ENCODE assay signal across 35 cellular contexts in the genomic region with DNA sequence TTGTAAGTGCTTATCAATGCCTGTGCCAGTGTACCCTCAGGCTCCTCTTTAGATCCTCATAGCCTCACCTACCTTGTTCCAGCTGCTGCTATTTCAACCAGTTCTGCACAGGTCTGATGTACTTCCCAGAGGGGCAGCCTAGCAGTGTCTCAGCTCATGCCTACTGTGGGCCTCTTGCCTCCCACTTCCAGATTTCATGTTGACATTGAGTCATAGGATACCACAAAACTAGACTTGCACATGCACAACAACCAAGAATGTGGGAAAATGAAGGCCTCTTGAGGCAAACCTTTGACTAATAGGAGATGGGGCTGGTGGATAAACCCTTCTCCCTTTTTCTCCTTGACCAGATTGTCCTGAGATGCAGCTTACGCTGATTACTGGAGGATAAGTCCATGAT. TPM values are rescaled to one million over a fixed set of nuclear protein-coding genes. Genes with fewer than 3 reads are reported as not detected.
DNase-seq lines count a peak whose midpoint lies in the region; ATAC-seq and TF ChIP-seq lines count a peak whose summit lies in the region.
"Had no signal": no experiment of that assay in that cellular context is flagged by ENCODE, and none has a peak within 500 bp of the region (broad histone marks: within the 10 kb centered on the region; RNA-seq: fewer than 3 reads in every experiment).

No MANE protein-coding gene starts in this region.

- no peak overlapping the region for H3K9ac ChIP-seq in PC-3 (ENCODE audit: low read length)

- POLR2A ChIA-PET in PC-3 (lab: Charles Lee; ENCODE audit: unreplicated experiment): interaction anchor here (0.5 kb wide), 1 partner anchor 31 kb away, joined by 4 read pairs; no protein-coding TSS in a partner anchor
- POLR2A ChIA-PET in CD4-positive, alpha-beta T cell (lab: Charles Lee): no interaction called here

- no peaks in the 10 kb centered on the region for H3K27me3 Mint-ChIP-seq in activated T-cell treated with anti-CD3 and anti-CD28 coated beads, Interleukin-2, amount 50 U/mL, for 72 hours (ENCODE audit: low read depth)
- peaks cover 4% of the 10 kb centered on the region for H3K27me3 Mint-ChIP-seq in CD4-positive, alpha-beta T cell
- H3K27me3 Mint-ChIP-seq: IgD-negative memory B cell had no signal

- no peak overlapping the region for H3K4me3 Mint-ChIP-seq in activated T-cell treated with anti-CD3 and anti-CD28 coated beads, Interleukin-2, amount 50 U/mL, for 72 hours
- no peak overlapping the region for H3K4me3 Mint-ChIP-seq in CD4-positive, alpha-beta T cell
- H3K4me3 Mint-ChIP-seq: activated CD4-positive, alpha-beta T cell treated with anti-CD3 and anti-CD28 coated beads, Interleukin-2, amount 10 ng/mL, durations not matched to agents 7 days and 5 days; activated naive CD4-positive, alpha-beta T cell treated with anti-CD3 and anti-CD28 coated beads for 36 hours; activated T-cell treated with anti-CD3 and anti-CD28 coated beads, Interleukin-2, amount 50 U/mL, for 4 hours; GM23338; HFFc6; IgD-negative memory B cell; mesothelial cell of epicardium; naive B cell had no signal

- TF ChIP-seq POLR2A in uterus (IDR thresholded peaks at IDR 0.05): no peak

- TF ChIP-seq CTCF in PC-3 (conservative IDR thresholded peaks at IDR 0.05; ENCODE audit: low read depth, low read length) (no peak), epithelial cell of esophagus (IDR thresholded peaks at IDR 0.05; ENCODE audit: insufficient read depth, low read depth, low read length, missing control alignments) (no peak), uterus (IDR thresholded peaks at IDR 0.05) (no peak)
- TF ChIP-seq CTCF in CD4-positive, alpha-beta T cell (IDR thresholded peaks at IDR 0.05): no peak

- H3K36me3 ChIP-seq in PC-3 (ENCODE audit: low read depth, low read length) (no peaks in the 10 kb centered on the region), uterus (no peaks in the 10 kb centered on the region)
- H3K36me3 ChIP-seq: adrenal gland, cardiac muscle cell, colonic mucosa, esophagus muscularis mucosa, Peyer's patch, SJCRH30, stomach, tibial artery had no signal

- peaks cover 17% of the 10 kb centered on the region for H3K4me1 ChIP-seq in PC-3 (ENCODE audit: insufficient read depth, low read length)
- no peaks in the 10 kb centered on the region for H3K4me1 ChIP-seq in uterus
- H3K4me1 ChIP-seq: adrenal gland, colonic mucosa, esophagus muscularis mucosa, Peyer's patch, psoas muscle, SJCRH30, stomach, tibial artery had no signal

- H3K27me3 ChIP-seq in PC-3 (ENCODE audit: low read length) (no peaks in the 10 kb centered on the region), uterus (no peaks in the 10 kb centered on the region)
- H3K27me3 ChIP-seq in CD4-positive, alpha-beta T cell (ENCODE audit: control insufficient read depth, insufficient read depth, low read length): peaks cover 3% of the 10 kb centered on the region
- H3K27me3 ChIP-seq: adrenal gland, cardiac muscle cell, colonic mucosa, esophagus muscularis mucosa, hepatocyte, Peyer's patch, SJCRH30, stomach, tibial artery had no signal

- no peaks in the 10 kb centered on the region for H3F3A ChIP-seq in PC-3 (ENCODE audit: low read length, unreplicated experiment)

- ATAC-seq in PC-3: peak; percentile 99
- ATAC-seq in activated T-cell treated with anti-CD3 and anti-CD28 coated beads, Interleukin-2, amount 50 U/mL, for 72 hours (replicated peaks in 1 of 2): no peak
- no peak for ATAC-seq in CD4-positive, alpha-beta T cell (ENCODE audit: poor library complexity)
- ATAC-seq in GM21786 (IDR thresholded peaks at IDR 0.05; ENCODE audit: unreplicated experiment): no peak
- ATAC-seq: activated T-cell treated with anti-CD3 and anti-CD28 coated beads, Interleukin-2, amount 50 U/mL, for 4 hours; GM23338; psoas muscle had no signal

- H2AFZ ChIP-seq in PC-3 (ENCODE audit: low read length): no peak overlapping the region
- H2AFZ ChIP-seq: GM23338, hepatocyte had no signal

- intact Hi-C loops in PC-3 (cut with micrococcal nuclease): no loop called here
- intact Hi-C loops in uterus (cut with DNase I; ENCODE audit: low total_unique reads): no loop called here
- intact Hi-C loops in CD4-positive, alpha-beta T cell (cut with DNase I, micrococcal nuclease): no loop called here

- no peak overlapping the region for H3K4me3 ChIP-seq in PC-3 (ENCODE audit: low read length)
- no peak overlapping the region for H3K4me3 ChIP-seq in epithelial cell of esophagus (ENCODE audit: low read length)
- no peak overlapping the region for H3K4me3 ChIP-seq in uterus
- H3K4me3 ChIP-seq: adrenal gland, cardiac muscle cell, colonic mucosa, esophagus muscularis mucosa, GM23338, hepatocyte, Peyer's patch, psoas muscle, SJCRH30, skin epidermis, stomach, tibial artery had no signal

- H4K20me1 ChIP-seq in PC-3 (ENCODE audit: low read length): no peaks in the 10 kb centered on the region

- H3K27ac ChIP-seq in PC-3 (ENCODE audit: low read length) (peak overlapping the region; percentile 17; the same call in 1 of the 2 replicates), uterus (no peak overlapping the region)
- no peak overlapping the region for H3K27ac ChIP-seq in CD4-positive, alpha-beta T cell (ENCODE audit: low read depth, low read length)
- H3K27ac ChIP-seq: adrenal gland, cardiac muscle cell, colonic mucosa, esophagus muscularis mucosa, hepatocyte, Peyer's patch, psoas muscle, SJCRH30, skin epidermis, stomach, tibial artery had no signal

- no peaks in the 10 kb centered on the region for H3K36me3 Mint-ChIP-seq in activated T-cell treated with anti-CD3 and anti-CD28 coated beads, Interleukin-2, amount 50 U/mL, for 72 hours (ENCODE audit: insufficient read depth in 2 of 2)
- H3K36me3 Mint-ChIP-seq in CD4-positive, alpha-beta T cell (ENCODE audit: low read depth): no peaks in the 10 kb centered on the region
- H3K36me3 Mint-ChIP-seq: IgD-negative memory B cell, mesothelial cell of epicardium, naive B cell had no signal

- no peaks in the 10 kb centered on the region for H3K79me2 ChIP-seq in PC-3 (ENCODE audit: low read length)
- H3K79me2 ChIP-seq: hepatocyte had no signal

- CTCF ChIA-PET in PC-3 (lab: Charles Lee): no interaction called here
- CTCF ChIA-PET in CD4-positive, alpha-beta T cell (lab: Charles Lee): no interaction called here

- no peak overlapping the region for H3K27ac Mint-ChIP-seq in activated T-cell treated with anti-CD3 and anti-CD28 coated beads, Interleukin-2, amount 50 U/mL, for 72 hours
- H3K27ac Mint-ChIP-seq in CD4-positive, alpha-beta T cell: no peak overlapping the region
- H3K27ac Mint-ChIP-seq: activated CD4-positive, alpha-beta T cell treated with anti-CD3 and anti-CD28 coated beads, Interleukin-2, amount 10 ng/mL, durations not matched to agents 7 days and 5 days; activated naive CD4-positive, alpha-beta T cell treated with anti-CD3 and anti-CD28 coated beads for 36 hours; GM23338; HFFc6; IgD-negative memory B cell; mesothelial cell of epicardium; naive B cell had no signal

- H3K4me1 Mint-ChIP-seq in activated T-cell treated with anti-CD3 and anti-CD28 coated beads, Interleukin-2, amount 50 U/mL, for 72 hours (ENCODE audit: low read depth): no peaks in the 10 kb centered on the region
- H3K4me1 Mint-ChIP-seq in CD4-positive, alpha-beta T cell (ENCODE audit: low read depth): no peaks in the 10 kb centered on the region
- H3K4me1 Mint-ChIP-seq: activated CD4-positive, alpha-beta T cell treated with anti-CD3 and anti-CD28 coated beads, Interleukin-2, amount 10 ng/mL, durations not matched to agents 7 days and 5 days; GM23338; IgD-negative memory B cell; mesothelial cell of epicardium; naive B cell had no signal

- BruUV-seq in PC-3 (replicated peaks; lab: Mats Ljungman, UMichigan): no TSS peak

- no peaks in the 10 kb centered on the region for H3K9me2 ChIP-seq in PC-3 (replicated peaks; ENCODE audit: low read length)

- H3K9me3 ChIP-seq in PC-3 (ENCODE audit: low read length): no peaks in the 10 kb centered on the region
- no peaks in the 10 kb centered on the region for H3K9me3 ChIP-seq in uterus
- H3K9me3 ChIP-seq in CD4-positive, alpha-beta T cell (ENCODE audit: control insufficient read depth, low read length): no peaks in the 10 kb centered on the region
- H3K9me3 ChIP-seq: adrenal gland, colonic mucosa, esophagus muscularis mucosa, Peyer's patch, psoas muscle, SJCRH30, stomach, tibial artery had no signal

- DNase-seq in Daoy (ENCODE audit: low read depth) (peak; percentile 68), PC-3 (peak; percentile 81), epithelial cell of esophagus (ENCODE audit: low read depth) (peak; percentile 74), non-pigmented ciliary epithelial cell (ENCODE audit: low read depth) (peak; percentile 8), uterus (no peak)
- no peak for DNase-seq in activated T-cell treated with anti-CD3 and anti-CD28 coated beads, Interleukin-2, amount 50 U/mL, for 72 hours
- no peak for DNase-seq in CD4-positive, alpha-beta T cell
- DNase-seq: activated CD4-positive, alpha-beta T cell treated with anti-CD3 and anti-CD28 coated beads, Interleukin-2, amount 10 ng/mL, durations not matched to agents 7 days and 5 days; activated naive CD4-positive, alpha-beta T cell treated with anti-CD3 and anti-CD28 coated beads for 36 hours; activated T-cell treated with anti-CD3 and anti-CD28 coated beads, Interleukin-2, amount 50 U/mL, for 4 hours; adrenal gland; colonic mucosa; DMS79; effector CD8-positive, alpha-beta T cell; HFFc6; naive B cell; NCI-H1105 treated with DMSO at 0.1 percent for 48 hours; NCI-H2029; NCI-H526 treated with DMSO at 0.1 percent for 48 hours; nucleus accumbens; Peyer's patch; psoas muscle; SJCRH30; stomach; T1000; tibial artery had no signal

- no peak overlapping the region for H3K4me2 ChIP-seq in PC-3 (ENCODE audit: low read length)
- H3K4me2 ChIP-seq: GM23338, hepatocyte had no signal

- H3K9me3 Mint-ChIP-seq in activated T-cell treated with anti-CD3 and anti-CD28 coated beads, Interleukin-2, amount 50 U/mL, for 72 hours: no peaks in the 10 kb centered on the region
- no peaks in the 10 kb centered on the region for H3K9me3 Mint-ChIP-seq in CD4-positive, alpha-beta T cell
- H3K9me3 Mint-ChIP-seq: activated CD4-positive, alpha-beta T cell treated with anti-CD3 and anti-CD28 coated beads, Interleukin-2, amount 10 ng/mL, durations not matched to agents 7 days and 5 days; activated naive CD4-positive, alpha-beta T cell treated with anti-CD3 and anti-CD28 coated beads for 36 hours; activated T-cell treated with anti-CD3 and anti-CD28 coated beads, Interleukin-2, amount 50 U/mL, for 4 hours; GM23338; HFFc6; mesothelial cell of epicardium; naive B cell had no signal

RNA-seq across cellular contexts. Expression of gene PON3, which starts 31.0 kb away (rescaled TPM):
- total RNA-seq in Daoy (2014; rRNA removed; shearing (Covaris generic)): not detected in 2 replicates
- total RNA-seq in PC-3 (2014; rRNA removed) (not detected in 2 replicates), uterus (10 to 100 TPM in 2 of 4 donors, not detected in 2; 10.1 to 10.6 TPM)
- under 1 TPM in 1 of 2 donors, not detected in 1; 0.31 TPM for total RNA-seq in activated T-cell treated with anti-CD3 and anti-CD28 coated beads, Interleukin-2, amount 50 U/mL, for 72 hours
- total RNA-seq in CD4-positive, alpha-beta T cell: not detected
- total RNA-seq: activated CD4-positive, alpha-beta T cell treated with anti-CD3 and anti-CD28 coated beads, Interleukin-2, amount 10 ng/mL, durations not matched to agents 7 days and 5 days; activated naive CD4-positive, alpha-beta T cell treated with anti-CD3 and anti-CD28 coated beads for 36 hours; activated T-cell treated with anti-CD3 and anti-CD28 coated beads, Interleukin-2, amount 50 U/mL, for 4 hours; cardiac muscle cell; hepatocyte; HFFc6; mesothelial cell of epicardium; SJCRH30 had no signal

RNA-seq across cellular contexts. Expression of gene PON1, which starts 40.8 kb away (rescaled TPM):
- total RNA-seq in Daoy (2014; rRNA removed; shearing (Covaris generic)): not detected in 2 replicates
- total RNA-seq in PC-3 (2014; rRNA removed) (not detected in 2 replicates), uterus (not detected)
- total RNA-seq in activated T-cell treated with anti-CD3 and anti-CD28 coated beads, Interleukin-2, amount 50 U/mL, for 72 hours: under 1 TPM in 1 of 2 donors, not detected in 1; 0.65 TPM
- not detected for total RNA-seq in CD4-positive, alpha-beta T cell
- total RNA-seq: activated CD4-positive, alpha-beta T cell treated with anti-CD3 and anti-CD28 coated beads, Interleukin-2, amount 10 ng/mL, durations not matched to agents 7 days and 5 days; activated naive CD4-positive, alpha-beta T cell treated with anti-CD3 and anti-CD28 coated beads for 36 hours; cardiac muscle cell; colonic mucosa; esophagus muscularis mucosa; frontal cortex; HFFc6; mesothelial cell of epicardium; Peyer's patch; psoas muscle had no signal

Comparison
In these comparisons a context has a peak if more than half of its experiments do, and no peak if none do; other contexts are left out.
1. DNase-seq: peak in Daoy (single experiment), PC-3 (single experiment), epithelial cell of esophagus (single experiment) and non-pigmented ciliary epithelial cell (single experiment); none in activated T-cell treated with anti-CD3 and anti-CD28 coated beads, Interleukin-2, amount 50 U/mL, for 72 hours (0 of 2), uterus (0 of 2) and CD4-positive, alpha-beta T cell (0 of 10).